In the genomic region with DNA sequence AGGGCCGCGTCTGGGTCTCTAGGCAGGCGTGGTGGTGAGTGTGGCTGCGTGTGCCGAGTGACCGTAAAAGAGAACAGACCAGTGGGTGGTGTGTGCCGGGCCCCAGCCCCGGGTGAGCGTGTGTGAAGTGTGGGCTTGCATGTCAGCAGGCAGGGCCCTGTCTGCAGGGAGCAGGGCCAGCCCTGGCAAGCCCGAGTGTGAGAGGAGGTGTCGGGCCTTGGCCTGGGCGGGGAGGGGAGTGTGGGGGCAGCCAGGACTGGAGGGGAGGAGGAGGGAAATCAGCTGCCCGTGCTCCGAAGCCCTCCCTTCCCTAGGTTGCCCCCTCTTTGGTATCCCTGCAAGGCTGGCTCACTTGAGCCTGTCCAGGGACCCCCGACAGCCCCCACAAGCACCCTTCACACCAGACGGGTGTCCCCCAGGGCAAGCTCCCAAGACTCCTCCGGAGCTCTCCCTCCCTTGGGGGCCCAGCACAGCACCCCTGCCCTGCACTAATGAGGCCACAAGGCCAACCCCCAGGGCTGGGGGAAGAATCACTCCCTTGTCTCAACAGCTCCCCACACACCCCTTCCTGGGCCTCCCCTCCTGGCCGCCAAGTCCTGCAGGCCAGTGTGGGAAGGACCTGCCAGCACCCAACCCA, we compare ENCODE assay signal across 2 cellular contexts.
A peak's percentile ranks its signal among the peaks of the same experiment; 100 is the strongest.
TF ChIP-seq lines count a peak whose summit lies in the region.

No MANE protein-coding gene starts in this region.

TF ChIP-seq in HEK293, 187 proteins besides CTCF, POLR2A, EP300 and RAD21 (continued from another document):
- TF ChIP-seq, protein P1, sequence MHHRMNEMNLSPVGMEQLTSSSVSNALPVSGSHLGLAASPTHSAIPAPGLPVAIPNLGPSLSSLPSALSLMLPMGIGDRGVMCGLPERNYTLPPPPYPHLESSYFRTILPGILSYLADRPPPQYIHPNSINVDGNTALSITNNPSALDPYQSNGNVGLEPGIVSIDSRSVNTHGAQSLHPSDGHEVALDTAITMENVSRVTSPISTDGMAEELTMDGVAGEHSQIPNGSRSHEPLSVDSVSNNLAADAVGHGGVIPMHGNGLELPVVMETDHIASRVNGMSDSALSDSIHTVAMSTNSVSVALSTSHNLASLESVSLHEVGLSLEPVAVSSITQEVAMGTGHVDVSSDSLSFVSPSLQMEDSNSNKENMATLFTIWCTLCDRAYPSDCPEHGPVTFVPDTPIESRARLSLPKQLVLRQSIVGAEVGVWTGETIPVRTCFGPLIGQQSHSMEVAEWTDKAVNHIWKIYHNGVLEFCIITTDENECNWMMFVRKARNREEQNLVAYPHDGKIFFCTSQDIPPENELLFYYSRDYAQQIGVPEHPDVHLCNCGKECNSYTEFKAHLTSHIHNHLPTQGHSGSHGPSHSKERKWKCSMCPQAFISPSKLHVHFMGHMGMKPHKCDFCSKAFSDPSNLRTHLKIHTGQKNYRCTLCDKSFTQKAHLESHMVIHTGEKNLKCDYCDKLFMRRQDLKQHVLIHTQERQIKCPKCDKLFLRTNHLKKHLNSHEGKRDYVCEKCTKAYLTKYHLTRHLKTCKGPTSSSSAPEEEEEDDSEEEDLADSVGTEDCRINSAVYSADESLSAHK (tag by site-specific recombination; IDR thresholded peaks at IDR 0.05): no peak
- peak; percentile 87 for TF ChIP-seq ZIC2 (tag by site-specific recombination; IDR thresholded peaks at IDR 0.05)
- TF ChIP-seq ZNF768 (tag by site-specific recombination; IDR thresholded peaks at IDR 0.05): no peak
- TF ChIP-seq, protein P2, sequence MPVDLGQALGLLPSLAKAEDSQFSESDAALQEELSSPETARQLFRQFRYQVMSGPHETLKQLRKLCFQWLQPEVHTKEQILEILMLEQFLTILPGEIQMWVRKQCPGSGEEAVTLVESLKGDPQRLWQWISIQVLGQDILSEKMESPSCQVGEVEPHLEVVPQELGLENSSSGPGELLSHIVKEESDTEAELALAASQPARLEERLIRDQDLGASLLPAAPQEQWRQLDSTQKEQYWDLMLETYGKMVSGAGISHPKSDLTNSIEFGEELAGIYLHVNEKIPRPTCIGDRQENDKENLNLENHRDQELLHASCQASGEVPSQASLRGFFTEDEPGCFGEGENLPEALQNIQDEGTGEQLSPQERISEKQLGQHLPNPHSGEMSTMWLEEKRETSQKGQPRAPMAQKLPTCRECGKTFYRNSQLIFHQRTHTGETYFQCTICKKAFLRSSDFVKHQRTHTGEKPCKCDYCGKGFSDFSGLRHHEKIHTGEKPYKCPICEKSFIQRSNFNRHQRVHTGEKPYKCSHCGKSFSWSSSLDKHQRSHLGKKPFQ (tag by site-specific recombination; IDR thresholded peaks at IDR 0.05): peak; percentile 92
- 0 out of 2 replicates have a peak, but pooled peaks have one; percentile 25 for TF ChIP-seq ZNF335 (tag by site-specific recombination; conservative IDR thresholded peaks at IDR 0.05)
- TF ChIP-seq ZNF626 (tag by site-specific recombination; IDR thresholded peaks at IDR 0.05): no peak
- TF ChIP-seq ZBTB8A (tag by site-specific recombination; IDR thresholded peaks at IDR 0.05): peak; percentile 70
- no peak for TF ChIP-seq ZBTB1 (tag by site-specific recombination; IDR thresholded peaks at IDR 0.05)
- no peak for TF ChIP-seq MEIS1 (CRISPR knock-in tag; IDR thresholded peaks at IDR 0.05; ENCODE audit: borderline replicate concordance)
- TF ChIP-seq, protein P3, sequence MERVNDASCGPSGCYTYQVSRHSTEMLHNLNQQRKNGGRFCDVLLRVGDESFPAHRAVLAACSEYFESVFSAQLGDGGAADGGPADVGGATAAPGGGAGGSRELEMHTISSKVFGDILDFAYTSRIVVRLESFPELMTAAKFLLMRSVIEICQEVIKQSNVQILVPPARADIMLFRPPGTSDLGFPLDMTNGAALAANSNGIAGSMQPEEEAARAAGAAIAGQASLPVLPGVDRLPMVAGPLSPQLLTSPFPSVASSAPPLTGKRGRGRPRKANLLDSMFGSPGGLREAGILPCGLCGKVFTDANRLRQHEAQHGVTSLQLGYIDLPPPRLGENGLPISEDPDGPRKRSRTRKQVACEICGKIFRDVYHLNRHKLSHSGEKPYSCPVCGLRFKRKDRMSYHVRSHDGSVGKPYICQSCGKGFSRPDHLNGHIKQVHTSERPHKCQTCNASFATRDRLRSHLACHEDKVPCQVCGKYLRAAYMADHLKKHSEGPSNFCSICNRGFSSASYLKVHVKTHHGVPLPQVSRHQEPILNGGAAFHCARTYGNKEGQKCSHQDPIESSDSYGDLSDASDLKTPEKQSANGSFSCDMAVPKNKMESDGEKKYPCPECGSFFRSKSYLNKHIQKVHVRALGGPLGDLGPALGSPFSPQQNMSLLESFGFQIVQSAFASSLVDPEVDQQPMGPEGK (tag by site-specific recombination; IDR thresholded peaks at IDR 0.05): peak; percentile 43; the same call in 1 of the 2 replicates

TF ChIP-seq in H1, 55 proteins besides CTCF, POLR2A, EP300 and RAD21 (continued from another document):
- TF ChIP-seq EGR1 (IDR thresholded peaks at IDR 0.05; ENCODE audit: borderline replicate concordance, low read depth, low read length) (no peak), CHD1 (IDR thresholded peaks at IDR 0.05; ENCODE audit: low read depth, low read length) (no peak), ZNF274 (IDR thresholded peaks at IDR 0.05; ENCODE audit: borderline replicate concordance, extremely low read depth, low read length) (no peak), SRF (IDR thresholded peaks at IDR 0.05; ENCODE audit: low read depth, low read length) (no peak), KDM4A (IDR thresholded peaks at IDR 0.05; ENCODE audit: low read depth, low read length, severe bottlenecking) (no peak), YY1 (IDR thresholded peaks at IDR 0.05; ENCODE audit: low read depth, low read length) (no peak), TBP (IDR thresholded peaks at IDR 0.05; ENCODE audit: low read depth, low read length) (no peak), EZH2 (IDR thresholded peaks at IDR 0.05; ENCODE audit: low read depth, low read length, severe bottlenecking) (no peak), TEAD4 (IDR thresholded peaks at IDR 0.05; ENCODE audit: low read depth, low read length) (no peak), CHD2 (IDR thresholded peaks at IDR 0.05; ENCODE audit: low read length) (no peak), GTF2F1 (IDR thresholded peaks at IDR 0.05; ENCODE audit: borderline replicate concordance, low read depth, low read length) (no peak), ASH2L (IDR thresholded peaks at IDR 0.05; ENCODE audit: low read length) (no peak)
